In genomic region chr17:17505610-17506171, GRCh38 we compare ENCODE assay signal across 2 cellular contexts.
A peak's percentile ranks its signal among the peaks of the same experiment; 100 is the strongest.
TF ChIP-seq lines count a peak whose summit lies in the region.

No MANE protein-coding gene starts in this region.

TF ChIP-seq in HepG2, 621 proteins besides CTCF, POLR2A, EP300 and RAD21:
- TF ChIP-seq SRSF1 (optimal IDR thresholded peaks at IDR 0.05; ENCODE audit: low read depth, low read length) (no peak), ZNF331 (CRISPR knock-in tag; IDR thresholded peaks at IDR 0.05) (no peak), RERE (CRISPR knock-in tag; IDR thresholded peaks at IDR 0.05; ENCODE audit: low read depth) (no peak), ZIK1 (CRISPR knock-in tag; IDR thresholded peaks at IDR 0.05; ENCODE audit: borderline replicate concordance, low read depth) (no peak)
TF ChIP-seq in HepG2: peak in this region for 0.

TF ChIP-seq in H1, 55 proteins besides CTCF, POLR2A, EP300 and RAD21:
- peak; percentile 35; the same call in 1 of the 2 replicates for TF ChIP-seq KDM1A (IDR thresholded peaks at IDR 0.05; ENCODE audit: borderline replicate concordance, low read length)
- no peak for TF ChIP-seq SIX5 (IDR thresholded peaks at IDR 0.05; ENCODE audit: low read depth, low read length)
